In genomic region chr2:117763806-117764205, GRCh38 we compare ENCODE assay signal across 15 cellular contexts. TPM values are rescaled to one million over a fixed set of nuclear protein-coding genes. Genes with fewer than 3 reads are reported as not detected.
A peak's percentile ranks its signal among the peaks of the same experiment; 100 is the strongest.
DNase-seq lines count a peak whose midpoint lies in the region; ATAC-seq and TF ChIP-seq lines count a peak whose summit lies in the region.
"Had no signal": no experiment of that assay in that cellular context is flagged by ENCODE, and none has a peak within 500 bp of the region (broad histone marks: within the 10 kb centered on the region; RNA-seq: fewer than 3 reads in every experiment).

No MANE protein-coding gene starts in this region.

- no peak for ATAC-seq in GM18861 (IDR thresholded peaks at IDR 0.05; ENCODE audit: unreplicated experiment)
- ATAC-seq: PC-3 had no signal

- in situ Hi-C loops in G401 (cut with HindIII; ENCODE audit: low sequenced_read_pairs): no loop called here

- DNase-seq in EH (ENCODE audit: low read depth): peak; percentile 5
- peak; percentile 31 for DNase-seq in NCI-H446 treated with DMSO at 0.1 percent for 48 hours (lab: John Stamatoyannopoulos, UW)
- DNase-seq in hippocampal formation (lab: John Stamatoyannopoulos, UW): peak; percentile 12 to 32
- peak; percentile 42 for DNase-seq in retinal pigment epithelial cell (ENCODE audit: low read depth)
- no peak for DNase-seq in G401 (ENCODE audit: low spot score)
- DNase-seq in NCI-H69 (lab: John Stamatoyannopoulos, UW): no peak
- DNase-seq: CD4-positive, alpha-beta T cell; H7; Karpas-422; NCI-H1417 treated with DMSO at 0.1 percent for 48 hours; NCI-H2107; NCI-H345; PC-3 had no signal

- TF ChIP-seq CTCF in retinal pigment epithelial cell (conservative IDR thresholded peaks at IDR 0.05; ENCODE audit: low read depth, low read length): no peak

- H3K4me3 ChIP-seq in retinal pigment epithelial cell (ENCODE audit: low read length): no peak overlapping the region
- H3K4me3 ChIP-seq: SK-N-MC had no signal

RNA-seq across cellular contexts. Expression of gene DDX18, which starts 50.7 kb away (rescaled TPM):
- total RNA-seq in G401 (2014; rRNA removed; shearing (Covaris generic)): 43.3 and 63.8 TPM in 2 replicates

Comparison
In these comparisons a context has a peak if more than half of its experiments do, and no peak if none do; other contexts are left out.
1. DNase-seq: peak in EH (single experiment), NCI-H446 treated with DMSO at 0.1 percent for 48 hours (single experiment), hippocampal formation (2 of 2) and retinal pigment epithelial cell (single experiment); none in G401 (single experiment) and NCI-H69 (single experiment).